13 cellular contexts compared by ENCODE assay signal in the genomic region with DNA sequence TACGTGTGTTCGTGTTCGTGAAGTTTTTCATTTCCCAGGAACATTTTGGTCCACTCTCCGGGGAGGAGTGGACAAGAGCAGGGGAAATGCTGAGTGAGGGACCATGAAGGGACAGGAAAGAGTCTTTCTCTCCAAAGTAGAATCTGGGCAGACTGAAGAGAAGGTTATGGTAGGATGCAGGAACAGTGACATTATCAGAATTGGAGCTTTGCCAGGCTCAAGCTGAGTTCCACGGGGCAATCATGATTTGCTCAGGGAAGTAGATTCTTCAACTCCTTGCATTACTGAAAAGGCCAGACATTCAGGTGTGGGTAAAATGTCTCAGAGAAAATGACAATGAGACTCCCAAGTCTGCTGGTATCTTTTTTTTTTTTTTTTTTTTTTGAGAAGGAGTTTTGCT. TPM values are rescaled to one million over a fixed set of nuclear protein-coding genes. Genes with fewer than 3 reads are reported as not detected.
"Had no signal": no experiment of that assay in that cellular context is flagged by ENCODE, and none has a peak within 500 bp of the region (broad histone marks: within the 10 kb centered on the region; RNA-seq: fewer than 3 reads in every experiment).

No MANE protein-coding gene starts in this region.

- ATAC-seq: heart left ventricle, left lung, upper lobe of right lung had no signal

- DNase-seq: activated gamma-delta T cell treated with Interleukin-2 at 50 U/mL for 16 hours; foreskin melanocyte; heart left ventricle; left lung; nephron progenitor cell; stimulated activated CD4-positive, alpha-beta T cell treated with anti-CD3 and anti-CD28 coated beads, Interleukin-2, amount 100 ng/mL, for 48 hours; stimulated activated CD8-positive, alpha-beta memory T cell treated with anti-CD3 and anti-CD28 coated beads, Interleukin-4, amount 100 ng/mL, for 48 hours; T-helper 2 cell; upper lobe of right lung had no signal

- H3K27ac ChIP-seq: breast epithelium, heart left ventricle, left lung, suprapubic skin, upper lobe of right lung had no signal

- H3K9me3 Mint-ChIP-seq: activated naive CD8-positive, alpha-beta T cell treated with anti-CD3 and anti-CD28 coated beads for 36 hours; nephron progenitor cell had no signal

- H3K36me3 ChIP-seq: breast epithelium, heart left ventricle, left lung, suprapubic skin, upper lobe of right lung had no signal

- H3K27ac Mint-ChIP-seq: activated naive CD8-positive, alpha-beta T cell treated with anti-CD3 and anti-CD28 coated beads for 36 hours had no signal

- H3K9me3 ChIP-seq: breast epithelium, heart left ventricle, left lung, suprapubic skin, upper lobe of right lung had no signal

- H3K27me3 ChIP-seq: breast epithelium had no signal

- H3K4me1 ChIP-seq: breast epithelium, heart left ventricle, suprapubic skin had no signal

- H3K4me3 Mint-ChIP-seq: activated naive CD8-positive, alpha-beta T cell treated with anti-CD3 and anti-CD28 coated beads for 36 hours; nephron progenitor cell had no signal

- H3K36me3 Mint-ChIP-seq: activated naive CD8-positive, alpha-beta T cell treated with anti-CD3 and anti-CD28 coated beads for 36 hours had no signal

- H3K4me3 ChIP-seq: breast epithelium, heart left ventricle, left lung, suprapubic skin, upper lobe of right lung had no signal

RNA-seq across cellular contexts. Expression of a gene that starts 16.6 kb away (rescaled TPM):
- total RNA-seq: activated naive CD8-positive, alpha-beta T cell treated with anti-CD3 and anti-CD28 coated beads for 36 hours; left lung; osteocyte; suprapubic skin had no signal

RNA-seq across cellular contexts. Expression of a gene that starts 22.4 kb away (rescaled TPM):
- total RNA-seq: activated naive CD8-positive, alpha-beta T cell treated with anti-CD3 and anti-CD28 coated beads for 36 hours; osteocyte; suprapubic skin had no signal

RNA-seq across cellular contexts. Expression of a gene that starts 52.5 kb away (rescaled TPM):
- total RNA-seq: activated naive CD8-positive, alpha-beta T cell treated with anti-CD3 and anti-CD28 coated beads for 36 hours had no signal
